ENCODE assay signal across 27 cellular contexts in genomic region chr18:36655074-36655473, GRCh38.
"Had no signal": no experiment of that assay in that cellular context is flagged by ENCODE, and none has a peak within 500 bp of the region (broad histone marks: within the 10 kb centered on the region; RNA-seq: fewer than 3 reads in every experiment).

No MANE protein-coding gene starts in this region.

- H3K9me3 ChIP-seq: lower lobe of right lung, psoas muscle, testis, uterus had no signal

- H3K36me3 ChIP-seq: brain microvascular endothelial cell, lower lobe of right lung, uterus had no signal

- H3K4me2 ChIP-seq: neural progenitor cell had no signal

- H3K4me1 ChIP-seq: lower lobe of right lung, parathyroid adenoma, psoas muscle, testis, uterus had no signal

- H3K9ac ChIP-seq: neural progenitor cell, parathyroid adenoma had no signal

- DNase-seq: activated CD4-positive, alpha-beta T cell treated with anti-CD3 and anti-CD28 coated beads for 36 hours; activated CD4-positive, CD25-positive, alpha-beta regulatory T cell; activated CD8-positive, alpha-beta memory T cell treated with anti-CD3 and anti-CD28 coated beads, Interleukin-2, amount 10 ng/mL, durations not matched to agents 7 days and 5 days; activated CD8-positive, alpha-beta T cell treated with anti-CD3 and anti-CD28 coated beads, Interleukin-2, amount 10 ng/mL, durations not matched to agents 7 days and 5 days; activated naive CD4-positive, alpha-beta T cell; activated T-cell treated with anti-CD3 and anti-CD28 coated beads for 4 hours; activated T-cell treated with anti-CD3 and anti-CD28 coated beads, Interleukin-2, amount 50 U/mL, for 72 hours; brain microvascular endothelial cell; central memory CD4-positive, alpha-beta T cell; endodermal cell; foreskin melanocyte; left colon; lower lobe of right lung; mesenchymal stem cell; natural killer cell; occipital lobe; psoas muscle; stimulated activated CD4-positive, alpha-beta T cell treated with anti-CD3 and anti-CD28 coated beads, Interleukin-4, amount 100 ng/mL, for 1 hour; stimulated activated naive CD8-positive, alpha-beta T cell treated with anti-CD3 and anti-CD28 coated beads, Interleukin-15, Interleukin-2, amounts not matched to agents 100 U/mL and 50 U/mL, for 24 hours; T-helper 1 cell; testis; uterus had no signal

- H3K79me2 ChIP-seq: parathyroid adenoma had no signal

- FAIRE-seq: islet of Langerhans had no signal

- H3K4me3 ChIP-seq: lower lobe of right lung, neural progenitor cell, psoas muscle, testis, uterus had no signal

- H3K27ac ChIP-seq: brain microvascular endothelial cell, lower lobe of right lung, neural progenitor cell, parathyroid adenoma, psoas muscle, testis, uterus had no signal

- H3K27me3 ChIP-seq: brain microvascular endothelial cell, neural progenitor cell, testis, uterus had no signal

- H2AFZ ChIP-seq: neural progenitor cell, parathyroid adenoma had no signal

- ATAC-seq: activated CD4-positive, alpha-beta T cell treated with anti-CD3 and anti-CD28 coated beads for 36 hours; activated CD8-positive, alpha-beta memory T cell treated with anti-CD3 and anti-CD28 coated beads, Interleukin-2, amount 10 ng/mL, durations not matched to agents 7 days and 5 days; activated CD8-positive, alpha-beta T cell treated with anti-CD3 and anti-CD28 coated beads, Interleukin-2, amount 10 ng/mL, durations not matched to agents 7 days and 5 days; activated naive CD4-positive, alpha-beta T cell treated with anti-CD3 and anti-CD28 coated beads, Interleukin-2, amount 50 U/mL, for 72 hours; activated T-cell treated with anti-CD3 and anti-CD28 coated beads, Interleukin-2, amount 50 U/mL, for 72 hours; esophagus mucosa; left colon; lower lobe of right lung; natural killer cell; psoas muscle; stimulated activated naive CD8-positive, alpha-beta T cell treated with anti-CD3 and anti-CD28 coated beads, Interleukin-15, Interleukin-2, amounts not matched to agents 100 U/mL and 50 U/mL, for 24 hours had no signal
